8 cellular contexts compared by ENCODE assay signal in the genomic region with DNA sequence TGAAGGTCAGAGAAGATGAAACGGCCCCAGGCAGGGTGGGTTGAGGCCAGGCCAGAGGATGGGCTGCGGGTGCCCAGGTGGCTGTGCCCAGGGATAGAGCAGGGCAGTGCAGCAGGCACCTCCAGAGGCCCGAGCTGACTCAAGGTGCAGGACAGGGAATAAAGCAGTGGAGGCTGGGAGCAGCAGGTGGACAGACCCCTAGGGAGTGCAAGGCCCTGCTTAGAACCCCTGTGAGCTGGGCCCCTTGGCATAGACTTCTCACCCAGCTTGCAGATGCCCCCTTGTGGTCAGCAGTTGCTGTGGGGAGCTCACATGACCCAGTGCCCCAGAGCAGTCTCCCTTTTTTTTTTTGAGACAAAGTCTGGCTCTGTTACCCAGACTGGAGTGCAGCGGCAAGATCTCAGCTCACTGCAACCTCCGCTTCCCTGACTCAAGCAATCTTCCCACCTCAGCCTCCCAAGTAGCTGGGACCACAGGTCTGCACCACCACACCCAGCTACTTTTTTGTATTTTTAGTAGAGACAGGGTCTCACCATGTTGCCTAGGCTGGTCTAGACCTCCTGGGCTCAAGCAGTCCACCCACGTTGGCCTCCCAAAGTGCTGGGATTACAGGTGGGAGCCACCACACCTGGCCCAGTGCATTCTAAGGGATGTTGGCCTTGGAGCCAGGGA.
DNase-seq lines count a peak whose midpoint lies in the region; ATAC-seq and TF ChIP-seq lines count a peak whose summit lies in the region.

No MANE protein-coding gene starts in this region.

- H3K36me3 Mint-ChIP-seq in natural killer cell = no peaks in the 10 kb centered on the region

- intact Hi-C loops in A673 (cut with micrococcal nuclease; ENCODE audit: unreplicated experiment) = loop anchor here (2.0 to 10.0 kb wide), 2 partner anchors 300 to 348 kb away; no protein-coding TSS in a partner anchor
- intact Hi-C loops in natural killer cell (cut with micrococcal nuclease) = loop anchor here (1.0 to 2.0 kb wide), 2 partner anchors 144 to 193 kb away; no protein-coding TSS in a partner anchor

- peaks cover 29 to 45% of the 10 kb centered on the region in 2 donors for H3K27me3 Mint-ChIP-seq in natural killer cell (ENCODE audit: low read depth in 2 of 2)

- TF ChIP-seq CTCF in A673 (conservative IDR thresholded peaks at IDR 0.05; ENCODE audit: low read depth, low read length) = peak; percentile 59
- peak; percentile 33 for TF ChIP-seq CTCF in GM13976 (IDR thresholded peaks at IDR 0.05; ENCODE audit: borderline replicate concordance, control extremely low read depth, extremely low read depth, insufficient read depth, missing control alignments)
- peak; percentile 75 for TF ChIP-seq CTCF in epithelial cell of proximal tubule (conservative IDR thresholded peaks at IDR 0.05; ENCODE audit: low read depth, low read length)
- TF ChIP-seq CTCF in natural killer cell (IDR thresholded peaks at IDR 0.05) = peak; percentile 41
- TF ChIP-seq CTCF in thoracic aorta (IDR thresholded peaks at IDR 0.05) = peak; percentile 35

- no TSS peak for BruUV-seq in A673 (replicated peaks; lab: Mats Ljungman, UMichigan)

- no peak overlapping the region for H3K27ac ChIP-seq in A673 (ENCODE audit: low read depth, low read length, poor library complexity, severe bottlenecking)
- H3K27ac ChIP-seq in thoracic aorta = no peak overlapping the region

- DNase-seq in A673 (ENCODE audit: low spot score) (peak; percentile 60), GM13976 (ENCODE audit: low spot score) (peak; percentile 80), NCI-H524 treated with DMSO at 0.1 percent for 48 hours (lab: John Stamatoyannopoulos, UW) (peak; percentile 32), epithelial cell of proximal tubule (ENCODE audit: low read depth) (no peak), natural killer cell (no peak), thoracic aorta (ENCODE audit: low spot score) (no peak)
- peak; percentile 19 to 30 for DNase-seq in activated CD8-positive, alpha-beta memory T cell treated with anti-CD3 and anti-CD28 coated beads for 4 hours (ENCODE audit: low read depth in 2 of 2)

- peaks cover 0 to 9% of the 10 kb centered on the region in 2 donors for H3K4me1 Mint-ChIP-seq in natural killer cell

- in situ Hi-C loops in GM13976 (cut with MboI; ENCODE audit: low sequenced_read_pairs, unreplicated experiment) = loop anchor here (5.0 kb wide), 1 partner anchor 140 kb away; no protein-coding TSS in a partner anchor

- no peak overlapping the region for H3K27ac Mint-ChIP-seq in natural killer cell

- H3K4me3 ChIP-seq in A673 (ENCODE audit: low read depth, low read length, poor library complexity, severe bottlenecking) (no peak overlapping the region), epithelial cell of proximal tubule (ENCODE audit: low read depth, low read length) (no peak overlapping the region), thoracic aorta (no peak overlapping the region)

- H3K4me3 Mint-ChIP-seq in natural killer cell = no peak overlapping the region

- no peaks in the 10 kb centered on the region for H3K36me3 ChIP-seq in A673 (ENCODE audit: insufficient read depth, low read length, poor library complexity, severe bottlenecking)
- no peaks in the 10 kb centered on the region for H3K36me3 ChIP-seq in thoracic aorta

- H3K27me3 ChIP-seq in A673 (replicated peaks; ENCODE audit: insufficient read depth, low read depth, low read length, poor library complexity) = no peaks in the 10 kb centered on the region
- H3K27me3 ChIP-seq in thoracic aorta (replicated peaks; ENCODE audit: insufficient read depth) = no peaks in the 10 kb centered on the region

- ATAC-seq in natural killer cell (peak; percentile 58 to 78 (median 65)), thoracic aorta (ENCODE audit: insufficient number of reproducible peaks, low FRiP score, low read depth) (no peak), HG03521 (IDR thresholded peaks at IDR 0.05; ENCODE audit: unreplicated experiment) (no peak)

- CTCF ChIA-PET in A673 (lab: Charles Lee) = interaction anchor here (0.6 to 1.0 kb wide), 7 partner anchors 30 to 1477 kb away, joined by 3 to 6 read pairs (median 3); no protein-coding TSS in a partner anchor

- POLR2A ChIA-PET in A673 (lab: Charles Lee; ENCODE audit: low non-redundant PET) = no interaction called here

- H3K9me3 ChIP-seq in A673 (ENCODE audit: low read depth, low read length, poor library complexity, severe bottlenecking) = no peaks in the 10 kb centered on the region
- no peaks in the 10 kb centered on the region for H3K9me3 ChIP-seq in thoracic aorta

- no peaks in the 10 kb centered on the region for H3K9me3 Mint-ChIP-seq in natural killer cell

- H3K4me1 ChIP-seq in A673 (ENCODE audit: insufficient read depth, low read length, poor library complexity, severe bottlenecking) (no peaks in the 10 kb centered on the region), thoracic aorta (ENCODE audit: control insufficient read depth in 1 of 2, low read depth in 2 of 2) (peaks cover 0 to 17% of the 10 kb centered on the region in 2 donors)

Comparison
In these comparisons a context has a peak if more than half of its experiments do, and no peak if none do; other contexts are left out.
1. DNase-seq: peak in A673 (single experiment), GM13976 (single experiment), NCI-H524 treated with DMSO at 0.1 percent for 48 hours (single experiment) and activated CD8-positive, alpha-beta memory T cell treated with anti-CD3 and anti-CD28 coated beads for 4 hours (2 of 2); none in epithelial cell of proximal tubule (single experiment), natural killer cell (single experiment) and thoracic aorta (single experiment).
2. ATAC-seq: peak in natural killer cell (3 of 3); none in thoracic aorta (single experiment) and HG03521 (single experiment).
3. Peak in every context shown above with its lines, with median percentiles within 50 percentile points of each other: CTCF ChIP-seq.